17 cellular contexts compared by ENCODE assay signal in the genomic region with DNA sequence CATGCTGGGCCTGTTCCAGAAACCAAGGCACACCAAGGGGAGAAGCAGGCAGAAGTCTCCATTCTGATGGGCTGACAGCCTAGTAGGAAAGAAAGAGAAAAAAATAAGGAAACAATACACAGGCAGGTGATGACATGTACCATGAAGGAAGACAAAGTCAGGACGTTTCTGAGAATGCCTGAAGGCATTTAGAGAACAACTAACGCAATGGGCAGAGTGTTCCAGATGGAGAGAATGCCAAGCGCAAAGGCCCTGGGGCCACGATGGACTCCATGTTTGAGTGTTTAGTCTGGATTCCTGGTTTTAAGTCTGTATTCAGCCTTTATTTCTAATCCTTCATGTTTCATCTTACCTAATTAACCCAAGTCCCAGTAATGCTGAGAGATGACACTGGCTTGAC. TPM values are rescaled to one million over a fixed set of nuclear protein-coding genes. Genes with fewer than 3 reads are reported as not detected.
DNase-seq lines count a peak whose midpoint lies in the region; ATAC-seq, FAIRE-seq and TF ChIP-seq lines count a peak whose summit lies in the region.
"Had no signal": no experiment of that assay in that cellular context is flagged by ENCODE, and none has a peak within 500 bp of the region (broad histone marks: within the 10 kb centered on the region; RNA-seq: fewer than 3 reads in every experiment).

No MANE protein-coding gene starts in this region.

- H4K20me1 ChIP-seq in neural progenitor cell (ENCODE audit: low read depth): no peaks in the 10 kb centered on the region
- H4K20me1 ChIP-seq: BLaER1 had no signal

- no peak for TF ChIP-seq CTCF in HEK293 (tag by site-specific recombination; IDR thresholded peaks at IDR 0.05)
- TF ChIP-seq CTCF in bronchial epithelial cell (IDR thresholded peaks at IDR 0.05; ENCODE audit: insufficient read depth, low read length, severe bottlenecking): no peak
- TF ChIP-seq CTCF in foreskin keratinocyte (conservative IDR thresholded peaks at IDR 0.05): no peak
- no peak for TF ChIP-seq CTCF in neural progenitor cell (IDR thresholded peaks at IDR 0.05)
- TF ChIP-seq CTCF in dorsolateral prefrontal cortex (IDR thresholded peaks at IDR 0.05 in 54 of 56, conservative IDR thresholded peaks at IDR 0.05 in 2 of 56; ENCODE audit: low read depth in 1 of 56, partially characterized antibody in 56 of 56): no peak

- POLR2A ChIA-PET in HEK293 (lab: Yijun Ruan, JAX): no interaction called here

- no peak for FAIRE-seq in bronchial epithelial cell (lab: Jason Lieb, UNC)

- H3K4me2 ChIP-seq in neural progenitor cell: no peak overlapping the region
- H3K4me2 ChIP-seq: BLaER1, GM23338 had no signal

- H3K4me1 ChIP-seq in HEK293 (ENCODE audit: control insufficient read depth, insufficient read depth, low read length) (no peaks in the 10 kb centered on the region), foreskin keratinocyte (no peaks in the 10 kb centered on the region), neural progenitor cell (peaks cover 11% of the 10 kb centered on the region)

- H3K9me3 ChIP-seq in HEK293 (ENCODE audit: control insufficient read depth, insufficient read depth, low read depth, low read length) (no peaks in the 10 kb centered on the region), neural progenitor cell (ENCODE audit: low read depth) (no peaks in the 10 kb centered on the region)
- H3K9me3 ChIP-seq: BLaER1, Caco-2 had no signal

- H3K27ac Mint-ChIP-seq in neural progenitor cell: no peak overlapping the region
- H3K27ac Mint-ChIP-seq: GM23338 had no signal

- H3K27ac ChIP-seq in HEK293 (ENCODE audit: extremely low read depth, low read depth, low read length) (no peak overlapping the region), foreskin keratinocyte (no peak overlapping the region), neural progenitor cell (no peak overlapping the region), dorsolateral prefrontal cortex (no peak overlapping the region)
- H3K27ac ChIP-seq: BLaER1 had no signal

- ATAC-seq in foreskin keratinocyte: peak; percentile 14
- no peak for ATAC-seq in GM21619 (IDR thresholded peaks at IDR 0.05; ENCODE audit: unreplicated experiment)
- ATAC-seq: GM23338 had no signal

- no peaks in the 10 kb centered on the region for H3K9me3 Mint-ChIP-seq in neural progenitor cell
- H3K9me3 Mint-ChIP-seq: CD8-positive, alpha-beta memory T cell; GM23338 had no signal

- CTCF ChIA-PET in HEK293 (lab: Yijun Ruan, JAX): no interaction called here

- H3K4me1 Mint-ChIP-seq in neural progenitor cell: peaks cover 16% of the 10 kb centered on the region

- intact Hi-C loops in dorsolateral prefrontal cortex (cut with DNase I): no loop called here

- DNase-seq in bronchial epithelial cell (ENCODE audit: low read depth): peak; percentile 60
- peak; percentile 44 to 75 for DNase-seq in foreskin keratinocyte
- no peak for DNase-seq in neural progenitor cell (ENCODE audit: low spot score)
- DNase-seq in EL: no peak
- no peak for DNase-seq in retina
- no peak for DNase-seq in dorsolateral prefrontal cortex
- DNase-seq: 8988T; AML-193; Caco-2; CD8-positive, alpha-beta memory T cell; DND-41; GF-D8; H7 had no signal

- H3K79me2 ChIP-seq in neural progenitor cell (ENCODE audit: low read depth): peaks cover 9% of the 10 kb centered on the region

- peaks cover 10% of the 10 kb centered on the region for H3F3A ChIP-seq in neural progenitor cell (ENCODE audit: low read depth)

- no peaks in the 10 kb centered on the region for H3K27me3 Mint-ChIP-seq in neural progenitor cell (ENCODE audit: insufficient read depth, low read depth)

- H2AFZ ChIP-seq in neural progenitor cell (replicated peaks): no peak overlapping the region
- H2AFZ ChIP-seq: GM23338 had no signal

- no peaks in the 10 kb centered on the region for H3K27me3 ChIP-seq in bronchial epithelial cell (ENCODE audit: control insufficient read depth, insufficient read depth, low read length)
- H3K27me3 ChIP-seq in foreskin keratinocyte: no peaks in the 10 kb centered on the region
- peaks cover 14% of the 10 kb centered on the region for H3K27me3 ChIP-seq in neural progenitor cell
- H3K27me3 ChIP-seq in dorsolateral prefrontal cortex: no peaks in the 10 kb centered on the region
- H3K27me3 ChIP-seq: BLaER1 had no signal

- no peak overlapping the region for H3K4me3 Mint-ChIP-seq in neural progenitor cell
- H3K4me3 Mint-ChIP-seq: GM23338 had no signal

- H3K36me3 ChIP-seq in HEK293 (ENCODE audit: control insufficient read depth in 2 of 2, insufficient read depth in 1 of 2, low read length in 2 of 2) (peaks cover 0 to 11% of the 10 kb centered on the region in 2 experiments; a peak in 1 of 3 replicates), bronchial epithelial cell (ENCODE audit: control insufficient read depth, insufficient read depth, low read length) (peaks cover 2% of the 10 kb centered on the region), neural progenitor cell (no peaks in the 10 kb centered on the region)
- H3K36me3 ChIP-seq: BLaER1 had no signal

- H3K36me3 Mint-ChIP-seq in neural progenitor cell: no peaks in the 10 kb centered on the region
- H3K36me3 Mint-ChIP-seq: CD8-positive, alpha-beta memory T cell had no signal

- H3K4me3 ChIP-seq in HEK293 (ENCODE audit: low read depth, low read length): no peak overlapping the region
- H3K4me3 ChIP-seq in bronchial epithelial cell (ENCODE audit: low read depth, low read length): no peak overlapping the region
- H3K4me3 ChIP-seq in neural progenitor cell: no peak overlapping the region
- H3K4me3 ChIP-seq in dorsolateral prefrontal cortex: no peak overlapping the region
- H3K4me3 ChIP-seq: BLaER1, GM23338 had no signal

- H3K9ac ChIP-seq in neural progenitor cell: peak overlapping the region; percentile 20
- H3K9ac ChIP-seq: BLaER1 had no signal

TF ChIP-seq in HEK293, 187 proteins besides CTCF, POLR2A, EP300 and RAD21:
- TF ChIP-seq ZNF623 (tag by site-specific recombination; IDR thresholded peaks at IDR 0.05) (peak; percentile 68), ZNF660 (tag by site-specific recombination; IDR thresholded peaks at IDR 0.05) (no peak)

RNA-seq across cellular contexts. Expression of gene ACAD9, which starts 5.8 kb away (rescaled TPM):
- 23.7 and 24.7 TPM in 2 replicates for total RNA-seq in bronchial epithelial cell
- 38.5 and 43.5 TPM in 2 replicates for total RNA-seq in foreskin keratinocyte
- polyA plus RNA-seq in foreskin keratinocyte: 31.3 and 36.9 TPM in 2 replicates
- total RNA-seq in neural progenitor cell (ENCODE audit: low replicate concordance): 25.0 and 35.7 TPM in 2 replicates
- 10 to 100 TPM; 36.3 to 64.1 (median 51.0) TPM for total RNA-seq in dorsolateral prefrontal cortex

Comparison
In these comparisons a context has a peak if more than half of its experiments do, and no peak if none do; other contexts are left out.
1. DNase-seq: peak in bronchial epithelial cell (single experiment) and foreskin keratinocyte (2 of 2); none in neural progenitor cell (single experiment), EL (single experiment), retina (single experiment) and dorsolateral prefrontal cortex (0 of 10).